Comparison of ENCODE assay signal across 12 cellular contexts in genomic region chr2:101788995-101789970, GRCh38.
DNase-seq lines count a peak whose midpoint lies in the region; ATAC-seq and TF ChIP-seq lines count a peak whose summit lies in the region.
"Had no signal": no experiment of that assay in that cellular context is flagged by ENCODE, and none has a peak within 500 bp of the region (broad histone marks: within the 10 kb centered on the region; RNA-seq: fewer than 3 reads in every experiment).

No MANE protein-coding gene starts in this region.

- DNase-seq in Calu3 (no peak), NCI-H2227 treated with DMSO at 0.1 percent for 48 hours (lab: John Stamatoyannopoulos, UW) (peak; percentile 31), esophagus muscularis mucosa (ENCODE audit: extremely low spot score) (peak; percentile 21), renal cortical epithelial cell (ENCODE audit: low read depth) (peak; percentile 51)
- DNase-seq: NCI-H524, Right ventricle myocardium superior, testis had no signal

- no peaks in the 10 kb centered on the region for H3K27me3 Mint-ChIP-seq in Calu3 (ENCODE audit: unreplicated experiment)

- H3K36me3 Mint-ChIP-seq in Calu3 (ENCODE audit: insufficient read depth, unreplicated experiment) = peaks cover 16% of the 10 kb centered on the region

- H3K9me3 ChIP-seq in esophagus muscularis mucosa = no peaks in the 10 kb centered on the region
- H3K9me3 ChIP-seq: right atrium auricular region, testis had no signal

- WGBS in esophagus muscularis mucosa = 80% methylated on average over 4 of the region's 4 CpGs

- H3K36me3 ChIP-seq in esophagus muscularis mucosa = no peaks in the 10 kb centered on the region
- H3K36me3 ChIP-seq: right atrium auricular region had no signal

- H3K27me3 ChIP-seq in esophagus muscularis mucosa = no peaks in the 10 kb centered on the region
- H3K27me3 ChIP-seq: right atrium auricular region, testis had no signal

- intact Hi-C loops in Calu3 (cut with micrococcal nuclease; ENCODE audit: unreplicated experiment) = loop anchor here (1.0 to 2.0 kb wide), 2 partner anchors 22 to 50 kb away; no protein-coding TSS in a partner anchor
- intact Hi-C loops in esophagus muscularis mucosa (cut with DNase I) = no loop called here

- H3K27ac Mint-ChIP-seq in Calu3 (ENCODE audit: unreplicated experiment) = peak overlapping the region; percentile 62

- BruUV-seq in Calu3 (replicated peaks; lab: Mats Ljungman, UMichigan) = no TSS peak

- TF ChIP-seq POLR2A in esophagus muscularis mucosa (IDR thresholded peaks at IDR 0.05; ENCODE audit: low read depth) = no peak

- H3K4me1 Mint-ChIP-seq in Calu3 (ENCODE audit: low read depth, unreplicated experiment) = peaks cover 31% of the 10 kb centered on the region

- ATAC-seq in HG03432 (IDR thresholded peaks at IDR 0.05; ENCODE audit: unreplicated experiment) = no peak
- ATAC-seq in HG02885 (IDR thresholded peaks at IDR 0.05; ENCODE audit: poor library complexity, unreplicated experiment) = no peak
- ATAC-seq in GM19328 (IDR thresholded peaks at IDR 0.05; ENCODE audit: unreplicated experiment) = no peak
- no peak for ATAC-seq in HG03442 (IDR thresholded peaks at IDR 0.05; ENCODE audit: unreplicated experiment)

- CTCF ChIA-PET in Calu3 (lab: Charles Lee) = no interaction called here

- no peak overlapping the region for H3K4me3 ChIP-seq in esophagus muscularis mucosa
- H3K4me3 ChIP-seq: right atrium auricular region, testis had no signal

- H3K27ac ChIP-seq in esophagus muscularis mucosa (replicated peaks in 1 of 4) = no peak overlapping the region
- H3K27ac ChIP-seq: testis had no signal

- peak overlapping the region; percentile 24 for H3K4me3 Mint-ChIP-seq in Calu3 (ENCODE audit: low read depth, unreplicated experiment)

- H3K4me1 ChIP-seq in esophagus muscularis mucosa = peaks cover 29 to 57% (median 47%) of the 10 kb centered on the region in 4 donors
- H3K4me1 ChIP-seq: testis had no signal

- H3K9me3 Mint-ChIP-seq in Calu3 (ENCODE audit: low read depth, unreplicated experiment) = no peaks in the 10 kb centered on the region

- no peak for TF ChIP-seq CTCF in Calu3 (IDR thresholded peaks at IDR 0.05; ENCODE audit: unreplicated experiment)
- TF ChIP-seq CTCF in esophagus muscularis mucosa (IDR thresholded peaks at IDR 0.05) = no peak

- TF ChIP-seq EP300 in esophagus muscularis mucosa (IDR thresholded peaks at IDR 0.05) = no peak
